ENCODE assay signal across 16 cellular contexts in the genomic region with DNA sequence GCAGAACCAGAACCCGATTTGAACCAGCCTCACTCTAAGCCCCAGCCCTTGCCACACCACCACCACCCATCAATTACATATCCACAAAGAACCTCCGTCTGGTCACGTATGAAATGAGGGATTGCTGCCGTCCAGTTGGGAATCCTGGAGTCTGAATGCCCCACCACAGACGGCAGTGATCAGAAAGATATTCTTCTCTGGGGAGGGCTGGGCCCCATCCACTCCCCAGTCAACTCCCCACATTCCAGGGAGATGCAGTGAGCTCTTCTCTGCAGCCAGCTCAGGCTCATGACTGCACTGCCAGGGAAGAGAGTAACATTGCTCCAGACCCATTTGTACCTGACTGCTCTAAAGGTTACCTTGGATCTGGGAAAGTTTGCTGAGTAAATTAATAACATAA.
"Had no signal": no experiment of that assay in that cellular context is flagged by ENCODE, and none has a peak within 500 bp of the region (broad histone marks: within the 10 kb centered on the region; RNA-seq: fewer than 3 reads in every experiment).

No MANE protein-coding gene starts in this region.

- H3K4me3 Mint-ChIP-seq: endodermal cell, memory B cell, neural crest cell, T-cell had no signal

- H3K4me3 ChIP-seq: breast epithelium, left ventricle myocardium inferior, ovary, smooth muscle cell, tibial artery, vagina had no signal

- H3K9me3 ChIP-seq: breast epithelium, left ventricle myocardium inferior, ovary, tibial artery, vagina had no signal

- H3K27me3 ChIP-seq: breast epithelium, ovary, tibial artery, vagina had no signal

- H3K27ac ChIP-seq: left ventricle myocardium inferior, ovary, tibial artery, vagina, WERI-Rb-1 had no signal

- ATAC-seq: activated naive CD4-positive, alpha-beta T cell treated with anti-CD3 and anti-CD28 coated beads, Interleukin-2, amount 50 U/mL, for 72 hours; T-cell had no signal

- DNase-seq: activated CD4-positive, alpha-beta T cell treated with anti-CD3 and anti-CD28 coated beads for 48 hours; activated effector memory CD4-positive, alpha-beta T cell treated with Interleukin-2 at 50 U/mL for 16 hours; anterior cingulate cortex; endodermal cell; erythroblast; left ventricle myocardium inferior; ovary; T-cell; tibial artery; WERI-Rb-1 had no signal

- H3K36me3 Mint-ChIP-seq: activated naive CD4-positive, alpha-beta T cell treated with anti-CD3 and anti-CD28 coated beads, Interleukin-2, amount 50 U/mL, for 72 hours had no signal

- H3K36me3 ChIP-seq: breast epithelium, left ventricle myocardium inferior, ovary, vagina, WERI-Rb-1 had no signal

- H3K4me2 ChIP-seq: smooth muscle cell had no signal

- H3K9me3 Mint-ChIP-seq: activated naive CD4-positive, alpha-beta T cell treated with anti-CD3 and anti-CD28 coated beads, Interleukin-2, amount 50 U/mL, for 72 hours; endodermal cell; memory B cell; neural crest cell; T-cell had no signal

- H3K27ac Mint-ChIP-seq: endodermal cell, memory B cell, T-cell had no signal

- H3K27me3 Mint-ChIP-seq: memory B cell, T-cell had no signal
